Comparison of ENCODE assay signal across 12 cellular contexts in the genomic region with DNA sequence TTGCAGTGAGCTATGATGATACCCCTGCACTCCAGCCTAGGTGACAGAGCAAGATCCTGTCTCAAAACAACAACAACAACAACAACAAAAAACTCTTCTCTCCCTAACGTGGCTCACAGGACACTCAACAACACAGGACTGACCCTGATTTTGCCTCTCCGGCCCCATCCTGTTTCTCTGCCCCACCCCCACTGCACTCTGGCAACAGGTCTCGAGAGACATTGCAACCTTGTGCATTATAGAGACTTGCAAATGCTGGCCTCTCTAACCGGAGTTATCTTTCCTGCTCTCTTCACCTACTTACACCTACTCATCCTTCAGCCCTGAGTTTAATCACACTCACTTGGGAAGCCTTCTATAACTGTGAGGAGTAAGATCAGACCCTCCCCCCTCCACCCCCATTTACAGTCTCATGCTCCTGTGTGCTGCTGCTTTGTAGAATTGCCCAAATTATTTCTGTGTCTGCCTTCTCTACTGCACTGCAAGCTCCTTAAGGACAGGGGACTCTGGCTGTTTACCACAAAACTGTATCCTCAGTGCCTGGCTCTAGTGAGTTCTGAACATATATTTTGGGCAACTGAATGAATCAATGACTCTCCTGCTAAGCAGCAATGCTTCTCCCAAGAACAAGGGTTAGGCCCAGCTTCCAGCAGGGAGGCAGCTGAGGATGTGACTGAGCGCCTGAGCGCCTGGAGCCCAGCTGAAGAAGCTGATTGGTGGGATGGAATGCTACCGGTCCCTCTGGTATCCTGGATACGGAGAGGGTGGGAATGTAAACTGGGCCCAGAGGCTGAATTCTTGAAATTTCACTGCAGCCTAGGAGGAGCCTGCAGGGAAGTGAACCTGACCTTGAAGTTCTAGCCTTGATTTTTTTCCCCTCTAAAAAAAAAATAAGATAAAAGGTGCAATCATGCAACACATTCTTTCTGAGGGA. TPM values are rescaled to one million over a fixed set of nuclear protein-coding genes. Genes with fewer than 3 reads are reported as not detected.
DNase-seq lines count a peak whose midpoint lies in the region; ATAC-seq, FAIRE-seq and TF ChIP-seq lines count a peak whose summit lies in the region.
"Had no signal": no experiment of that assay in that cellular context is flagged by ENCODE, and none has a peak within 500 bp of the region (broad histone marks: within the 10 kb centered on the region; RNA-seq: fewer than 3 reads in every experiment).

No MANE protein-coding gene starts in this region.

- H3K36me3 ChIP-seq in pancreas = no peaks in the 10 kb centered on the region
- H3K36me3 ChIP-seq: right lobe of liver had no signal

- H3K4me1 ChIP-seq in pancreas = peaks cover 9 to 44% (median 13%) of the 10 kb centered on the region in 3 donors

- FAIRE-seq in pancreas (lab: Jason Lieb, UNC) = no peak

- TF ChIP-seq CTCF in pancreas (IDR thresholded peaks at IDR 0.05) = no peak

- H3K9me3 ChIP-seq in pancreas = no peaks in the 10 kb centered on the region
- H3K9me3 ChIP-seq: right lobe of liver had no signal

- DNase-seq in ELR (ENCODE audit: low read depth) (peak; percentile 68), SK-N-DZ (ENCODE audit: low spot score) (peak; percentile 36), glomerular visceral epithelial cell (ENCODE audit: extremely low spot score) (peak; percentile 77), pancreas (peak in 1 of 6 donors; percentile 28), NOMO-1 treated with DMSO at 0.1 percent for 48 hours (lab: John Stamatoyannopoulos, UW; ENCODE audit: unreplicated experiment) (no peak), GDM1 (lab: John Stamatoyannopoulos, UW) (no peak), MV-4-11 (lab: John Stamatoyannopoulos, UW) (no peak)
- DNase-seq: activated naive CD8-positive, alpha-beta T cell treated with anti-CD3 and anti-CD28 coated beads, Interleukin-2, amount 10 ng/mL, durations not matched to agents 7 days and 5 days; DMS79 treated with DMSO at 0.1 percent for 48 hours; Kasumi-1; right lobe of liver had no signal

- intact Hi-C loops in pancreas (cut with DNase I) = no loop called here

- WGBS in pancreas, 2 donors = 46 to 57% methylated on average over 8 of the region's 8 CpGs

- no peak overlapping the region for H3K27ac ChIP-seq in pancreas
- H3K27ac ChIP-seq: right lobe of liver had no signal

- no peak overlapping the region for H3K4me3 ChIP-seq in pancreas
- H3K4me3 ChIP-seq: right lobe of liver had no signal

- no peaks in the 10 kb centered on the region for H3K27me3 ChIP-seq in pancreas
- H3K27me3 ChIP-seq: right lobe of liver had no signal

- ATAC-seq in pancreas (peak; percentile 25 to 75 (median 49)), HG02571 (IDR thresholded peaks at IDR 0.05; ENCODE audit: unreplicated experiment) (no peak)

RNA-seq across cellular contexts. Expression of gene WWC1, which starts 43.0 kb away (rescaled TPM):
- 9.2 and 15.8 TPM in 2 replicates for polyA plus RNA-seq in SK-N-DZ (2014; cell fraction: cytosol; rRNA removed)
- polyA plus RNA-seq in SK-N-DZ (2014; cell fraction: nucleus; rRNA removed) = 5.4 and 7.1 TPM in 2 replicates
- total RNA-seq in pancreas = 10 to 100 TPM; 36.4 to 54.2 (median 41.8) TPM
- polyA plus RNA-seq in pancreas = 10 to 100 TPM; 35.0 to 38.5 TPM

Comparison
In these comparisons a context has a peak if more than half of its experiments do, and no peak if none do; other contexts are left out.
1. DNase-seq: peak in ELR (single experiment), SK-N-DZ (single experiment) and glomerular visceral epithelial cell (single experiment); none in NOMO-1 treated with DMSO at 0.1 percent for 48 hours (single experiment), GDM1 (single experiment) and MV-4-11 (single experiment).